16 cellular contexts compared by ENCODE assay signal in the genomic region with DNA sequence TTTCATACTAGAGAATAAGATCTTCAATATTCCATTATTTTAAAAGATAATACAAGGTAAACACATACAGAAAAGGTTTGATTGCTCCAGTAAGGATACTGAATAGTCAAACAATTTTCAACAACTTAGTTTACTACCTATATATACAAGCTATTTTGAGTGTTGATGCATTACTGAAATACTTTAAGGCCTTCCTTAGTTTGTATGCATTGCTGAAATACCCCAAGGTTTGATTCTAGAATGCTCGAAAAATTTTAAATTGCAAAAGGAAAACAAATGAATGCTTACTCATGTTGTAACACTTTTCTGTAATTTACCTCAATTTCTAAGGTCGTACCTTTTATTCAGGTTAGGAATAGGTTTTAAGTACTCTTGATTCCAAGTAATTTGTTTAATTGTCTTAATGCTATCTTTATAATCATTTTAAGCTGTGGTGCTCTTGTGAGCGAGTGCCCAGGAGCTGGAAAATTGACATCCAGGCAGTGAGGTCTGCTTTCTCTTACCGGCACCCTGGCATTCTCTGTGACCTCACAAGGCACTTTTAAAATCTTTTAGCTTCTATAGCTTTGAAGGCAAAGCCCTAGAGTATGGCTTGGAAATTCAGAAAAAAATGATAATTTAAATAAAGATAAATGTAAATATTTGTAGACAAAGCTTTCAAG.
"Had no signal": no experiment of that assay in that cellular context is flagged by ENCODE, and none has a peak within 500 bp of the region (broad histone marks: within the 10 kb centered on the region; RNA-seq: fewer than 3 reads in every experiment).

No MANE protein-coding gene starts in this region.

- H3K4me1 ChIP-seq: testis had no signal

- H3K9me3 Mint-ChIP-seq: naive thymus-derived CD8-positive, alpha-beta T cell; stimulated activated naive B cell treated with anti-CD40 and anti-IgM and Interleukin-4, amounts not matched to agents 10 μg/mL and 1 μg/mL and 100 μg/mL, for 72 hours; stimulated activated naive CD8-positive, alpha-beta T cell treated with anti-CD3 and anti-CD28 coated beads, Interleukin-15, amount 100 ng/mL, for 72 hours had no signal

- H3K27me3 Mint-ChIP-seq: naive thymus-derived CD8-positive, alpha-beta T cell; stimulated activated naive B cell treated with anti-CD40 and anti-IgM and Interleukin-4, amounts not matched to agents 10 μg/mL and 1 μg/mL and 100 μg/mL, for 72 hours; stimulated activated naive CD8-positive, alpha-beta T cell treated with anti-CD3 and anti-CD28 coated beads, Interleukin-15, amount 100 ng/mL, for 72 hours had no signal

- H3K36me3 Mint-ChIP-seq: naive thymus-derived CD8-positive, alpha-beta T cell; stimulated activated naive B cell treated with anti-CD40 and anti-IgM and Interleukin-4, amounts not matched to agents 10 μg/mL and 1 μg/mL and 100 μg/mL, for 72 hours had no signal

- ATAC-seq: esophagus mucosa; mucosa of descending colon; naive thymus-derived CD8-positive, alpha-beta T cell; sciatic nerve; stimulated activated naive B cell treated with anti-CD40 and anti-IgM and Interleukin-4, amounts not matched to agents 10 μg/mL and 1 μg/mL and 100 μg/mL, for 72 hours; stimulated activated naive CD8-positive, alpha-beta T cell treated with anti-CD3 and anti-CD28 coated beads, Interleukin-15, amount 100 ng/mL, for 72 hours had no signal

- H3K4me3 Mint-ChIP-seq: naive thymus-derived CD8-positive, alpha-beta T cell; stimulated activated naive B cell treated with anti-CD40 and anti-IgM and Interleukin-4, amounts not matched to agents 10 μg/mL and 1 μg/mL and 100 μg/mL, for 72 hours; stimulated activated naive CD8-positive, alpha-beta T cell treated with anti-CD3 and anti-CD28 coated beads, Interleukin-15, amount 100 ng/mL, for 72 hours had no signal

- H3K9me3 ChIP-seq: mucosa of descending colon, neutrophil, testis, tibial nerve had no signal

- H3K27me3 ChIP-seq: neutrophil, testis, tibial nerve had no signal

- H3K27ac Mint-ChIP-seq: naive thymus-derived CD8-positive, alpha-beta T cell; stimulated activated naive B cell treated with anti-CD40 and anti-IgM and Interleukin-4, amounts not matched to agents 10 μg/mL and 1 μg/mL and 100 μg/mL, for 72 hours; stimulated activated naive CD8-positive, alpha-beta T cell treated with anti-CD3 and anti-CD28 coated beads, Interleukin-15, amount 100 ng/mL, for 72 hours had no signal

- H3K4me3 ChIP-seq: coronary artery, mucosa of descending colon, testis, tibial nerve had no signal

- DNase-seq: effector CD4-positive, alpha-beta T cell; kidney glomerular epithelial cell; mammary epithelial cell; mucosa of descending colon; naive thymus-derived CD8-positive, alpha-beta T cell; posterior cingulate gyrus; stimulated activated CD4-positive, alpha-beta T cell treated with anti-CD3 and anti-CD28 coated beads, Interleukin-2, amount 100 ng/mL, for 24 hours; stimulated activated CD4-positive, alpha-beta T cell treated with anti-CD3 and anti-CD28 coated beads, Interleukin-4, amount 100 ng/mL, for 4 hours; stimulated activated naive B cell treated with anti-CD40 and anti-IgM and Interleukin-4, amounts not matched to agents 10 μg/mL and 1 μg/mL and 100 μg/mL, for 72 hours; stimulated activated naive CD8-positive, alpha-beta T cell treated with anti-CD3 and anti-CD28 coated beads, Interleukin-15, amount 100 ng/mL, for 72 hours; testis had no signal

- H3K27ac ChIP-seq: coronary artery, neutrophil, testis, tibial nerve had no signal

- H3K4me1 Mint-ChIP-seq: naive thymus-derived CD8-positive, alpha-beta T cell; stimulated activated naive B cell treated with anti-CD40 and anti-IgM and Interleukin-4, amounts not matched to agents 10 μg/mL and 1 μg/mL and 100 μg/mL, for 72 hours; stimulated activated naive CD8-positive, alpha-beta T cell treated with anti-CD3 and anti-CD28 coated beads, Interleukin-15, amount 100 ng/mL, for 72 hours had no signal

- H3K36me3 ChIP-seq: neutrophil, tibial nerve had no signal
